In genomic region chr7:96169439-96169838, GRCh38 we compare ENCODE assay signal across 24 cellular contexts.
DNase-seq lines count a peak whose midpoint lies in the region; ATAC-seq and TF ChIP-seq lines count a peak whose summit lies in the region.
"Had no signal": no experiment of that assay in that cellular context is flagged by ENCODE, and none has a peak within 500 bp of the region (broad histone marks: within the 10 kb centered on the region; RNA-seq: fewer than 3 reads in every experiment).

No MANE protein-coding gene starts in this region.

- peak overlapping the region; percentile 88 for H3K27ac Mint-ChIP-seq in mesothelial cell of epicardium
- no peak overlapping the region for H3K27ac Mint-ChIP-seq in activated T-helper 17 cell treated with anti-CD3 and anti-CD28 coated beads, Interleukin-2, amount 50 U/mL, for 72 hours
- H3K27ac Mint-ChIP-seq: CD8-positive, alpha-beta T cell; endodermal cell; stimulated activated naive CD8-positive, alpha-beta T cell treated with anti-CD3 and anti-CD28 coated beads, Interleukin-15, amount 100 ng/mL, for 72 hours; T-helper 1 cell treated with Interleukin-12 subunit alpha and Interleukin-12 subunit beta and Interleukin-4 antibody, amounts not matched to agents 30 μg/mL and 1 μg/mL, for 36 hours had no signal

- H3K27me3 Mint-ChIP-seq in mesothelial cell of epicardium (ENCODE audit: low read depth), result no peaks in the 10 kb centered on the region
- no peaks in the 10 kb centered on the region for H3K27me3 Mint-ChIP-seq in activated T-helper 17 cell treated with anti-CD3 and anti-CD28 coated beads, Interleukin-2, amount 50 U/mL, for 72 hours
- H3K27me3 Mint-ChIP-seq: stimulated activated naive CD8-positive, alpha-beta T cell treated with anti-CD3 and anti-CD28 coated beads, Interleukin-15, amount 100 ng/mL, for 72 hours had no signal

- H3K27me3 ChIP-seq in testis, result no peaks in the 10 kb centered on the region
- H3K27me3 ChIP-seq: adrenal gland, left lung, sigmoid colon had no signal

- peaks cover 34% of the 10 kb centered on the region for H3K4me1 Mint-ChIP-seq in mesothelial cell of epicardium
- no peaks in the 10 kb centered on the region for H3K4me1 Mint-ChIP-seq in activated T-helper 17 cell treated with anti-CD3 and anti-CD28 coated beads, Interleukin-2, amount 50 U/mL, for 72 hours
- H3K4me1 Mint-ChIP-seq: stimulated activated naive CD8-positive, alpha-beta T cell treated with anti-CD3 and anti-CD28 coated beads, Interleukin-15, amount 100 ng/mL, for 72 hours had no signal

- H3K36me3 Mint-ChIP-seq in mesothelial cell of epicardium, result peaks cover 5% of the 10 kb centered on the region
- H3K36me3 Mint-ChIP-seq in activated T-helper 17 cell treated with anti-CD3 and anti-CD28 coated beads, Interleukin-2, amount 50 U/mL, for 72 hours (ENCODE audit: low read depth), result peaks cover 61% of the 10 kb centered on the region

- no peaks in the 10 kb centered on the region for H3K9me3 ChIP-seq in testis
- H3K9me3 ChIP-seq: adrenal gland, left lung, sigmoid colon had no signal

- H3K4me3 ChIP-seq in fibroblast of the aortic adventitia (ENCODE audit: low read depth, low read length) (no peak overlapping the region), testis (no peak overlapping the region)
- H3K4me3 ChIP-seq: adrenal gland, left lung, sigmoid colon had no signal

- no peaks in the 10 kb centered on the region for H3K4me1 ChIP-seq in testis
- H3K4me1 ChIP-seq: adrenal gland, left lung had no signal

- TF ChIP-seq CTCF in fibroblast of the aortic adventitia (IDR thresholded peaks at IDR 0.05; ENCODE audit: insufficient read depth, low read length), result no peak
- no peak for TF ChIP-seq CTCF in mesothelial cell of epicardium (IDR thresholded peaks at IDR 0.05; ENCODE audit: unreplicated experiment)
- TF ChIP-seq CTCF in testis (IDR thresholded peaks at IDR 0.05), result no peak

- peak; percentile 64 for DNase-seq in astrocyte of the hippocampus (ENCODE audit: low read depth, low spot score)
- peak; percentile 47 for DNase-seq in fibroblast of the aortic adventitia (ENCODE audit: low read depth)
- no peak for DNase-seq in mesothelial cell of epicardium (ENCODE audit: low spot score in 2 of 2, unreplicated experiment in 2 of 2)
- DNase-seq in testis, result peak; percentile 18
- no peak for DNase-seq in stimulated activated CD4-positive, alpha-beta T cell treated with anti-CD3 and anti-CD28 coated beads, Interleukin-12 subunit alpha, Interleukin-12 subunit beta, amount 100 ng/mL, for 4 hours
- DNase-seq in NCI-H1694 treated with DMSO at 0.1 percent for 48 hours (lab: John Stamatoyannopoulos, UW), result no peak
- DNase-seq: activated CD4-positive, alpha-beta T cell treated with anti-CD3 and anti-CD28 coated beads, Interleukin-2, amount 50 U/mL, for 1 hour; activated CD8-positive, alpha-beta memory T cell treated with anti-CD3 and anti-CD28 coated beads, Interleukin-2, amount 50 U/mL, for 48 hours; activated gamma-delta T cell treated with Interleukin-2 at 50 U/mL for 16 hours; adrenal gland; CD8-positive, alpha-beta T cell; DMS79; endodermal cell; HCEC 1CT; left lung; NCI-H1436; NCI-H2171 treated with DMSO at 0.1 percent for 48 hours; NCI-H69; SIG-M5; sigmoid colon; stimulated activated naive CD8-positive, alpha-beta T cell treated with anti-CD3 and anti-CD28 coated beads, Interleukin-15, amount 100 ng/mL, for 72 hours had no signal

- intact Hi-C loops in testis (cut with DNase I; ENCODE audit: low total_unique reads), result no loop called here

- H3K36me3 ChIP-seq in testis (ENCODE audit: low read depth, missing control alignments), result no peaks in the 10 kb centered on the region

- no peak overlapping the region for H3K4me3 Mint-ChIP-seq in mesothelial cell of epicardium
- H3K4me3 Mint-ChIP-seq in activated T-helper 17 cell treated with anti-CD3 and anti-CD28 coated beads, Interleukin-2, amount 50 U/mL, for 72 hours, result no peak overlapping the region
- H3K4me3 Mint-ChIP-seq: CD8-positive, alpha-beta T cell; endodermal cell; stimulated activated naive CD8-positive, alpha-beta T cell treated with anti-CD3 and anti-CD28 coated beads, Interleukin-15, amount 100 ng/mL, for 72 hours; T-helper 1 cell treated with Interleukin-12 subunit alpha and Interleukin-12 subunit beta and Interleukin-4 antibody, amounts not matched to agents 30 μg/mL and 1 μg/mL, for 36 hours had no signal

- TF ChIP-seq POLR2A in testis (IDR thresholded peaks at IDR 0.05), result no peak

- ATAC-seq in activated T-helper 17 cell treated with anti-CD3 and anti-CD28 coated beads, Interleukin-2, amount 50 U/mL, for 72 hours (replicated peaks), result no peak
- ATAC-seq: CD8-positive, alpha-beta T cell; left lung; stimulated activated naive CD8-positive, alpha-beta T cell treated with anti-CD3 and anti-CD28 coated beads, Interleukin-15, amount 100 ng/mL, for 72 hours had no signal

- 36 to 41% methylated on average over 5 of the region's 5 CpGs for WGBS in testis, 2 donors

- peak overlapping the region in 1 of 2 donors; percentile 0 for H3K27ac ChIP-seq in testis
- H3K27ac ChIP-seq: adrenal gland, left lung, VCaP had no signal

- H3K9me3 Mint-ChIP-seq in mesothelial cell of epicardium, result no peaks in the 10 kb centered on the region
- H3K9me3 Mint-ChIP-seq in activated T-helper 17 cell treated with anti-CD3 and anti-CD28 coated beads, Interleukin-2, amount 50 U/mL, for 72 hours, result no peaks in the 10 kb centered on the region
- H3K9me3 Mint-ChIP-seq: CD8-positive, alpha-beta T cell; endodermal cell; stimulated activated naive CD8-positive, alpha-beta T cell treated with anti-CD3 and anti-CD28 coated beads, Interleukin-15, amount 100 ng/mL, for 72 hours; T-helper 1 cell treated with Interleukin-12 subunit alpha and Interleukin-12 subunit beta and Interleukin-4 antibody, amounts not matched to agents 30 μg/mL and 1 μg/mL, for 36 hours had no signal

Comparison
In these comparisons a context has a peak if more than half of its experiments do, and no peak if none do; other contexts are left out.
1. DNase-seq: peak in astrocyte of the hippocampus (single experiment), fibroblast of the aortic adventitia (single experiment) and testis (single experiment); none in mesothelial cell of epicardium (0 of 2), stimulated activated CD4-positive, alpha-beta T cell treated with anti-CD3 and anti-CD28 coated beads, Interleukin-12 subunit alpha, Interleukin-12 subunit beta, amount 100 ng/mL, for 4 hours (single experiment) and NCI-H1694 treated with DMSO at 0.1 percent for 48 hours (single experiment).